In genomic region chr7:122135275-122135674, GRCh38 we compare ENCODE assay signal across 1 cellular context.
TF ChIP-seq lines count a peak whose summit lies in the region.

No MANE protein-coding gene starts in this region.

TF ChIP-seq in GM23338, 12 proteins besides CTCF, POLR2A, EP300 and RAD21 (continued from another document):
- TF ChIP-seq REST (IDR thresholded peaks at IDR 0.05; ENCODE audit: unreplicated experiment) (no peak), ETS1 (IDR thresholded peaks at IDR 0.05) (no peak), JUNB (IDR thresholded peaks at IDR 0.05; ENCODE audit: unreplicated experiment) (no peak), EZH2phosphoT487 (IDR thresholded peaks at IDR 0.05; ENCODE audit: unreplicated experiment) (no peak), POLR2AphosphoS5 (IDR thresholded peaks at IDR 0.05; ENCODE audit: low read depth) (no peak), ZNF114 (CRISPR knock-in tag; IDR thresholded peaks at IDR 0.05) (no peak), ZNF462 (CRISPR knock-in tag; IDR thresholded peaks at IDR 0.05) (no peak), CREB1 (CRISPR knock-in tag; IDR thresholded peaks at IDR 0.05; ENCODE audit: low read depth) (no peak), ZNF331 (CRISPR knock-in tag; IDR thresholded peaks at IDR 0.05; ENCODE audit: low read depth) (no peak), EZH2 (IDR thresholded peaks at IDR 0.05; ENCODE audit: low read depth, unreplicated experiment) (no peak)
